In the genomic region with DNA sequence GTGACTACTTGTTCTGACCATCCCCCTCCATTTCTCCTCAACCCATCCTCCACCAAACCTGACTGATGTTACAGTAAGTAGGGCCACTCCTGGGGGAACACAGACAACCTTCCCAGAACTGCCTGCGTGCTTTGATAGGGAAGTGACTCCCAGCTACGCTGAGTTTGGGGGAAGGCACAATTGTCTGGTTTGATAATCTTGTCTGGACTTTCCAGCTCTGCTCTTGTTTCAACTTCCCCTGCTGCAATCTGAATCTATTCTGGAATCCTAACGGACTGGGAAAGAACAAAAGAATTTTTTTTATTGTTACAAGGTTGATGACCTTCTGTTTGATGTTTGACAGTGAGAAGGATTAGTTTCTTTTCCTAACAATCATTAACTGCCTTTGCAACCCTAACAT, we compare ENCODE assay signal across 12 cellular contexts.
DNase-seq lines count a peak whose midpoint lies in the region; ATAC-seq and TF ChIP-seq lines count a peak whose summit lies in the region.
"Had no signal": no experiment of that assay in that cellular context is flagged by ENCODE, and none has a peak within 500 bp of the region (broad histone marks: within the 10 kb centered on the region; RNA-seq: fewer than 3 reads in every experiment).

No MANE protein-coding gene starts in this region.

- H3K9me3 Mint-ChIP-seq in endodermal cell, result no peaks in the 10 kb centered on the region
- peaks cover 12% of the 10 kb centered on the region for H3K9me3 Mint-ChIP-seq in CD8-positive, alpha-beta T cell

- no peaks in the 10 kb centered on the region; a peak in 1 of 22 replicates for H4K20me1 ChIP-seq in BLaER1 treated with 17β-estradiol and CSF1 and Interleukin-3, amounts not matched to agents 10 nM and 100 nM

- no peak for ATAC-seq in CD8-positive, alpha-beta T cell
- ATAC-seq: gastrocnemius medialis had no signal

- H3K36me3 Mint-ChIP-seq in endodermal cell (ENCODE audit: low read depth), result no peaks in the 10 kb centered on the region
- no peaks in the 10 kb centered on the region for H3K36me3 Mint-ChIP-seq in CD8-positive, alpha-beta T cell

- no peaks in the 10 kb centered on the region for H3K27me3 ChIP-seq in BLaER1 treated with 17β-estradiol and CSF1 and Interleukin-3, amounts not matched to agents 10 nM and 100 nM
- no peaks in the 10 kb centered on the region for H3K27me3 ChIP-seq in endodermal cell (ENCODE audit: control insufficient read depth, insufficient read depth, low read length, poor library complexity, severe bottlenecking)
- no peaks in the 10 kb centered on the region for H3K27me3 ChIP-seq in uterus
- H3K27me3 ChIP-seq in CD8-positive, alpha-beta T cell (ENCODE audit: insufficient read depth, low read length), result no peaks in the 10 kb centered on the region
- H3K27me3 ChIP-seq: gastrocnemius medialis had no signal

- DNase-seq in NCI-H2227 treated with DMSO at 0.1 percent for 48 hours (lab: John Stamatoyannopoulos, UW) (peak; percentile 35), endodermal cell (no peak), uterus (no peak), AG08396 (ENCODE audit: low spot score) (no peak)
- DNase-seq in stimulated activated CD8-positive, alpha-beta memory T cell treated with anti-CD3 and anti-CD28 coated beads, Interleukin-4, amount 100 ng/mL, for 48 hours, result no peak
- no peak for DNase-seq in CD8-positive, alpha-beta T cell
- DNase-seq: activated CD4-positive, alpha-beta T cell treated with anti-CD3 and anti-CD28 coated beads, Interleukin-2, amount 50 U/mL, for 4 hours; activated gamma-delta T cell; gastrocnemius medialis; NCI-H226 had no signal

- H3K27ac Mint-ChIP-seq in endodermal cell, result peak overlapping the region; percentile 49
- no peak overlapping the region for H3K27ac Mint-ChIP-seq in CD8-positive, alpha-beta T cell

- POLR2A ChIA-PET in CD8-positive, alpha-beta T cell (lab: Charles Lee), result no interaction called here

- no peak for TF ChIP-seq CTCF in endodermal cell (conservative IDR thresholded peaks at IDR 0.05)
- TF ChIP-seq CTCF in uterus (IDR thresholded peaks at IDR 0.05), result no peak
- no peak for TF ChIP-seq CTCF in CD8-positive, alpha-beta T cell (IDR thresholded peaks at IDR 0.05)

- intact Hi-C loops in uterus (cut with DNase I; ENCODE audit: low total_unique reads), result no loop called here
- intact Hi-C loops in CD8-positive, alpha-beta T cell (cut with DNase I, micrococcal nuclease), result no loop called here

- peak overlapping the region in 1 of 11 experiments; percentile 64; a peak in 1 of 22 replicates for H3K9ac ChIP-seq in BLaER1 treated with 17β-estradiol and CSF1 and Interleukin-3, amounts not matched to agents 10 nM and 100 nM
- no peak overlapping the region for H3K9ac ChIP-seq in endodermal cell (ENCODE audit: extremely low read depth, low read length, poor library complexity, severe bottlenecking)

- H3K36me3 ChIP-seq in BLaER1 treated with 17β-estradiol and CSF1 and Interleukin-3, amounts not matched to agents 10 nM and 100 nM, result peaks cover 0 to 25% (median 0%) of the 10 kb centered on the region in 11 experiments; a peak in 3 of 22 replicates
- H3K36me3 ChIP-seq in endodermal cell (ENCODE audit: control insufficient read depth, insufficient read depth, low read length) (no peaks in the 10 kb centered on the region), mesodermal cell (ENCODE audit: control insufficient read depth, insufficient read depth, low read length) (no peaks in the 10 kb centered on the region), uterus (no peaks in the 10 kb centered on the region)
- no peaks in the 10 kb centered on the region for H3K36me3 ChIP-seq in CD8-positive, alpha-beta T cell (ENCODE audit: insufficient read depth, low read length)
- H3K36me3 ChIP-seq: gastrocnemius medialis had no signal

- CTCF ChIA-PET in CD8-positive, alpha-beta T cell (lab: Charles Lee), result no interaction called here

- H3K4me3 ChIP-seq in BLaER1 treated with 17β-estradiol and CSF1 and Interleukin-3, amounts not matched to agents 10 nM and 100 nM, result peak overlapping the region in 1 of 10 experiments; percentile 5; a peak in 2 of 20 replicates
- H3K4me3 ChIP-seq in endodermal cell (ENCODE audit: low read length) (peak overlapping the region; percentile 42), mesodermal cell (ENCODE audit: extremely low read depth, insufficient read depth, low read length, poor library complexity, severe bottlenecking) (no peak overlapping the region), uterus (no peak overlapping the region)
- no peak overlapping the region for H3K4me3 ChIP-seq in CD8-positive, alpha-beta T cell (ENCODE audit: low read depth, low read length)
- H3K4me3 ChIP-seq: gastrocnemius medialis had no signal

- peak overlapping the region; percentile 34 for H3K4me3 Mint-ChIP-seq in endodermal cell
- H3K4me3 Mint-ChIP-seq in CD8-positive, alpha-beta T cell, result no peak overlapping the region

- H3K4me1 Mint-ChIP-seq in endodermal cell, result peaks cover 29% of the 10 kb centered on the region
- no peaks in the 10 kb centered on the region for H3K4me1 Mint-ChIP-seq in CD8-positive, alpha-beta T cell (ENCODE audit: low read depth)

- H3K9me3 ChIP-seq in BLaER1 treated with 17β-estradiol and CSF1 and Interleukin-3, amounts not matched to agents 10 nM and 100 nM (replicated peaks in 1 of 11), result 0 out of 22 replicates have a peak, but pooled peaks cover 0 to 7% (median 0%) of the 10 kb centered on the region in 11 experiments
- H3K9me3 ChIP-seq in endodermal cell (ENCODE audit: control insufficient read depth, low read length) (no peaks in the 10 kb centered on the region), mesodermal cell (ENCODE audit: control insufficient read depth, low read length) (no peaks in the 10 kb centered on the region), uterus (no peaks in the 10 kb centered on the region)
- H3K9me3 ChIP-seq in CD8-positive, alpha-beta T cell (ENCODE audit: low read length), result no peaks in the 10 kb centered on the region
- H3K9me3 ChIP-seq: gastrocnemius medialis had no signal

- peaks cover 4 to 41% (median 27%) of the 10 kb centered on the region in 10 experiments; a peak in 16 of 20 replicates for H3K4me1 ChIP-seq in BLaER1 treated with 17β-estradiol and CSF1 and Interleukin-3, amounts not matched to agents 10 nM and 100 nM
- H3K4me1 ChIP-seq in endodermal cell (ENCODE audit: control insufficient read depth, insufficient read depth, low read length) (peaks cover 7% of the 10 kb centered on the region), mesodermal cell (ENCODE audit: control insufficient read depth, insufficient read depth, low read length, poor library complexity, severe bottlenecking) (peaks cover 15% of the 10 kb centered on the region), uterus (no peaks in the 10 kb centered on the region)
- no peaks in the 10 kb centered on the region for H3K4me1 ChIP-seq in CD8-positive, alpha-beta T cell (ENCODE audit: insufficient read depth, low read length)
- H3K4me1 ChIP-seq: gastrocnemius medialis had no signal

- peak overlapping the region in 3 of 11 experiments; percentile 33 to 39 (median 39); a peak in 6 of 22 replicates for H3K27ac ChIP-seq in BLaER1 treated with 17β-estradiol and CSF1 and Interleukin-3, amounts not matched to agents 10 nM and 100 nM
- H3K27ac ChIP-seq in endodermal cell (ENCODE audit: low read depth, low read length) (peak overlapping the region; percentile 89), mesodermal cell (ENCODE audit: low read depth, low read length, severe bottlenecking) (peak overlapping the region; percentile 77), uterus (no peak overlapping the region)
- H3K27ac ChIP-seq in CD8-positive, alpha-beta T cell (ENCODE audit: low read depth, low read length), result no peak overlapping the region
- H3K27ac ChIP-seq: gastrocnemius medialis had no signal

- WGBS in endodermal cell (ENCODE audit: insufficient coverage in 1 of 2, insufficient read length in 1 of 2), 2 experiments, result 19% methylated on average over 3 of the region's 3 CpGs; no CpG with 5 or more reads in 1 of the 2 experiments
- WGBS in mesodermal cell (ENCODE audit: insufficient coverage in 2 of 2), 2 experiments, result 0% methylated on average over 1 of the region's 3 CpGs; no CpG with 5 or more reads in 1 of the 2 experiments

- H3K4me2 ChIP-seq in BLaER1 treated with 17β-estradiol and CSF1 and Interleukin-3, amounts not matched to agents 10 nM and 100 nM, result peak overlapping the region in 7 of 11 experiments; percentile 3 to 81 (median 16); a peak in 10 of 22 replicates

- H3K27me3 Mint-ChIP-seq in endodermal cell (ENCODE audit: insufficient read depth), result no peaks in the 10 kb centered on the region
- no peaks in the 10 kb centered on the region for H3K27me3 Mint-ChIP-seq in CD8-positive, alpha-beta T cell (ENCODE audit: low read depth)

- no peak for TF ChIP-seq POLR2A in uterus (IDR thresholded peaks at IDR 0.05)

Comparison
In these comparisons a context has a peak if more than half of its experiments do, and no peak if none do; other contexts are left out.
1. H3K27ac ChIP-seq: peak in endodermal cell (single experiment) and mesodermal cell (single experiment); none in uterus (0 of 2) and CD8-positive, alpha-beta T cell (single experiment).